Comparison of ENCODE assay signal across 32 cellular contexts in genomic region chr5:109917154-109917546, GRCh38.
"Had no signal": no experiment of that assay in that cellular context is flagged by ENCODE, and none has a peak within 500 bp of the region (broad histone marks: within the 10 kb centered on the region; RNA-seq: fewer than 3 reads in every experiment).

No MANE protein-coding gene starts in this region.

- DNase-seq: activated CD4-positive, alpha-beta T cell treated with anti-CD3 and anti-CD28 coated beads for 48 hours; activated CD4-positive, alpha-beta T cell treated with anti-CD3 and anti-CD28 coated beads, Interleukin-2, amount 50 U/mL, for 48 hours; activated CD8-positive, alpha-beta memory T cell treated with anti-CD3 and anti-CD28 coated beads for 24 hours; activated effector memory CD4-positive, alpha-beta T cell treated with anti-CD3 and anti-CD28 coated beads, Interleukin-2, amount 50 U/mL, for 16 hours; activated naive CD4-positive, alpha-beta T cell treated with anti-CD3 and anti-CD28 coated beads for 36 hours; activated naive CD8-positive, alpha-beta T cell treated with anti-CD3 and anti-CD28 coated beads for 36 hours; adrenal gland; aorta; body of pancreas; dermis blood vessel endothelial cell; effector CD4-positive, alpha-beta T cell; esophagus squamous epithelium; foreskin melanocyte; heart right ventricle; kidney glomerular epithelial cell; lower lobe of right lung; mesenchymal stem cell; natural killer cell; right cardiac atrium; stimulated activated CD4-positive, alpha-beta T cell treated with anti-CD3 and anti-CD28 coated beads, Interleukin-15, amount 100 ng/mL, for 24 hours; stimulated activated CD4-positive, alpha-beta T cell treated with anti-CD3 and anti-CD28 coated beads, Interleukin-2, amount 100 ng/mL, for 24 hours; stimulated activated naive B cell treated with anti-CD40 and anti-IgM and Interleukin-4, amounts not matched to agents 10 μg/mL and 1 μg/mL and 100 μg/mL, for 72 hours; stomach; thyroid gland; upper lobe of right lung had no signal

- H3K4me1 ChIP-seq: adrenal gland, esophagus squamous epithelium, upper lobe of right lung had no signal

- H3K27ac ChIP-seq: adrenal gland, body of pancreas, epithelial cell of prostate, esophagus squamous epithelium, heart right ventricle, lower lobe of right lung, stomach, thyroid gland, upper lobe of right lung, VCaP had no signal

- H3K36me3 ChIP-seq: adrenal gland, esophagus squamous epithelium, heart right ventricle, lower lobe of right lung, stomach, thyroid gland, upper lobe of right lung had no signal

- H3K4me3 ChIP-seq: adrenal gland, body of pancreas, esophagus squamous epithelium, heart right ventricle, lower lobe of right lung, stomach, thyroid gland, upper lobe of right lung had no signal

- ATAC-seq: activated CD4-positive, CD25-positive, alpha-beta regulatory T cell treated with anti-CD3 and anti-CD28 coated beads, Interleukin-2, amount 50 U/mL, for 24 hours; body of pancreas; left lobe of liver; lower lobe of right lung; natural killer cell; stimulated activated naive B cell treated with anti-CD40 and anti-IgM and Interleukin-4, amounts not matched to agents 10 μg/mL and 1 μg/mL and 100 μg/mL, for 72 hours; upper lobe of right lung had no signal

- H3K27me3 ChIP-seq: adrenal gland, body of pancreas, esophagus squamous epithelium, heart right ventricle, stomach, thyroid gland, upper lobe of right lung had no signal

- FAIRE-seq: colon, endometrium, TTC549 had no signal

- H3K9me3 ChIP-seq: adrenal gland, body of pancreas, esophagus squamous epithelium, lower lobe of right lung, stomach, thyroid gland, upper lobe of right lung had no signal
